35 cellular contexts compared by ENCODE assay signal in the genomic region with DNA sequence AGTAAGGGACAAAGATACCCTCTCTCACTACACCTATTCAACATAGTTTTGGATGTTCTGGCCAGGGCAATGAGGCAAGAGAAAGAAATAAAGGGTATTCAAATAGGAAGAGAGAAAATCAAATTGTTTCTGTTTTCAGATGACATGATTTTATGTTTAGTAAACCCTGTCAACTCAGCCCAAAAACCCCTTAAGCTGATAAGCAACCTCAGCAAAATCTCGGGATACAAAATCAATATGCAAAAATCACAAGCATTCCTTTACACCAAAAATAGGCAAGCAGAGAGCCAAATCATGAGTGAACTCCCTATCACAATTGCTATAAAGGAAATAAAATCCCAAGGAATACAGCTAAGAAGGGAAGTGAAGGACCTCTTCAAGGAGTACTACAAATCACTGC.
"Had no signal": no experiment of that assay in that cellular context is flagged by ENCODE, and none has a peak within 500 bp of the region (broad histone marks: within the 10 kb centered on the region; RNA-seq: fewer than 3 reads in every experiment).

No MANE protein-coding gene starts in this region.

- H3K27me3 ChIP-seq: MG63 had no signal

- DNase-seq: Karpas-422, Kasumi-1, MG63, MM.1S, MV-4-11, NCI-H1048, NCI-H1092, NCI-H1092 treated with DMSO at 0.1 percent for 48 hours, NCI-H1105, NCI-H1105 treated with DMSO at 0.1 percent for 48 hours, NCI-H1417, NCI-H1417 treated with DMSO at 0.1 percent for 48 hours, NCI-H1436, NCI-H1436 treated with DMSO at 0.1 percent for 48 hours, NCI-H146, NCI-H1694, NCI-H1694 treated with DMSO at 0.1 percent for 48 hours, NCI-H187, NCI-H187 treated with DMSO at 0.1 percent for 48 hours, NCI-H1930, NCI-H2029, NCI-H2029 treated with DMSO at 0.1 percent for 48 hours, NCI-H2081, NCI-H2081 treated with DMSO at 0.1 percent for 48 hours, NCI-H2107, NCI-H2171, NCI-H2171 treated with DMSO at 0.1 percent for 48 hours, NCI-H2227 treated with DMSO at 0.1 percent for 48 hours, NCI-H226, NCI-H345, NCI-H446, NCI-H446 treated with DMSO at 0.1 percent for 48 hours, NCI-H510A, NCI-H510A treated with DMSO at 0.1 percent for 48 hours, NCI-H524 had no signal

- H3K36me3 ChIP-seq: MG63 had no signal

- H3K4me3 ChIP-seq: MG63 had no signal

- H3K9me3 ChIP-seq: MG63 had no signal
